In genomic region chr7:137697026-137697425, GRCh38 we compare ENCODE assay signal across 25 cellular contexts.
"Had no signal": no experiment of that assay in that cellular context is flagged by ENCODE, and none has a peak within 500 bp of the region (broad histone marks: within the 10 kb centered on the region; RNA-seq: fewer than 3 reads in every experiment).

No MANE protein-coding gene starts in this region.

- H3K4me1 ChIP-seq: left lung, parathyroid adenoma, psoas muscle, sigmoid colon, stomach, suprapubic skin, tibial artery, upper lobe of right lung had no signal

- H3K4me3 ChIP-seq: body of pancreas, cardiac muscle cell, coronary artery, left lung, lung, psoas muscle, sigmoid colon, stomach, suprapubic skin, tibial artery, upper lobe of right lung had no signal

- H3K27me3 ChIP-seq: body of pancreas, cardiac muscle cell, left lung, neutrophil, sigmoid colon, stomach, suprapubic skin, tibial artery, upper lobe of right lung had no signal

- H3K9me3 ChIP-seq: body of pancreas, left lung, neutrophil, psoas muscle, sigmoid colon, stomach, suprapubic skin, tibial artery, upper lobe of right lung had no signal

- DNase-seq: activated CD4-positive, alpha-beta memory T cell treated with anti-CD3 and anti-CD28 coated beads, Interleukin-2, amount 10 ng/mL, durations not matched to agents 7 days and 5 days; activated CD4-positive, alpha-beta T cell treated with anti-CD3 and anti-CD28 coated beads, Interleukin-2, amount 10 ng/mL, durations not matched to agents 7 days and 5 days; activated CD4-positive, CD25-positive, alpha-beta regulatory T cell treated with anti-CD3 and anti-CD28 coated beads, Interleukin-2, amount 50 U/mL, for 72 hours; activated CD8-positive, alpha-beta memory T cell treated with anti-CD3 and anti-CD28 coated beads, Interleukin-2, amount 50 U/mL, for 48 hours; activated naive CD4-positive, alpha-beta T cell; activated T-cell treated with anti-CD3 and anti-CD28 coated beads, Interleukin-2, amount 50 U/mL, for 24 hours; body of pancreas; cerebellar nuclear complex; left lung; mesendoderm; psoas muscle; sigmoid colon; stimulated activated CD4-positive, alpha-beta T cell treated with anti-CD3 and anti-CD28 coated beads, Interleukin-15, amount 100 ng/mL, for 24 hours; stimulated activated CD4-positive, alpha-beta T cell treated with anti-CD3 and anti-CD28 coated beads, Interleukin-2, amount 100 ng/mL, for 24 hours; stimulated activated naive B cell treated with anti-CD40 and anti-IgM and Interleukin-4, amounts not matched to agents 10 μg/mL and 1 μg/mL and 100 μg/mL, for 72 hours; stomach; T-helper 2 cell; tibial artery; upper lobe of right lung had no signal

- H3K9ac ChIP-seq: parathyroid adenoma had no signal

- H3K79me2 ChIP-seq: parathyroid adenoma had no signal

- H3K27ac ChIP-seq: body of pancreas, cardiac muscle cell, coronary artery, left lung, neutrophil, parathyroid adenoma, psoas muscle, sigmoid colon, stomach, suprapubic skin, tibial artery, upper lobe of right lung had no signal

- H3K36me3 ChIP-seq: cardiac muscle cell, left lung, neutrophil, sigmoid colon, stomach, suprapubic skin, tibial artery, upper lobe of right lung had no signal

- H2AFZ ChIP-seq: parathyroid adenoma had no signal
